Comparison of ENCODE assay signal across 24 cellular contexts in the genomic region with DNA sequence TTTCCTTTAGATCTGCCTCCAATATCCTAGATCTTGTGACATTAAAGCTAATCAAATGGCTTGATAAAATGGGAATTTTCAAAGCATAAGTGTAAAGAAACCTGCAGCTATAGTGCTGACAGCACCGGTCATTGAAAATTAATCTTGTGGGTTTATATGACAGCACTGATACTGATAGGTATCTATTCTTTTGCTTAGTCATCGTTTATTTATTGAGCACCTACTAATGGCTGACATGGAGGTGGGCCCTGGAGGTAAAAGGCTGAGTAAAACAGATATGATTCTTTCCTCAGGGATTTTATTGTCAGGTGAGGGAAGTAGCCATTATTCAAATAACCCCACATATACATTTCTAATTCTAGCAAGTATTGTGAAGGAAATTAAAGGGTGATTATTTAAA.
DNase-seq lines count a peak whose midpoint lies in the region; ATAC-seq, FAIRE-seq and TF ChIP-seq lines count a peak whose summit lies in the region.
"Had no signal": no experiment of that assay in that cellular context is flagged by ENCODE, and none has a peak within 500 bp of the region (broad histone marks: within the 10 kb centered on the region; RNA-seq: fewer than 3 reads in every experiment).

No MANE protein-coding gene starts in this region.

- DNase-seq in A549 (ENCODE audit: low read depth in 1 of 2, low spot score in 1 of 2) (no peak), IMR-90 (no peak), H1 (ENCODE audit: low read depth in 1 of 2, low spot score in 2 of 2) (no peak)
- DNase-seq: 8988T; BE2C; C1 segment of cervical spinal cord; CD4-positive, alpha-beta memory T cell; CD4-positive, CD25-positive, alpha-beta regulatory T cell; CD8-positive, alpha-beta memory T cell; COR-L47; DMS 273 treated with DMSO at 0.1 percent for 48 hours; DMS153; DMS53; DMS79; DND-41; EL; GDM1 had no signal

- H3K9me1 ChIP-seq in IMR-90 (ENCODE audit: insufficient read depth, low read length) = no peaks in the 10 kb centered on the region; the same call in 1 of the 2 replicates

- H2BK5ac ChIP-seq in IMR-90 (ENCODE audit: low read depth, low read length, poor library complexity, severe bottlenecking) (no peak overlapping the region), H1 (ENCODE audit: low read depth, low read length) (no peak overlapping the region)

- FAIRE-seq in A549 (lab: Jason Lieb, UNC) (no peak), H1 (lab: Jason Lieb, UNC) (no peak)
- FAIRE-seq: A204.1, GM12878, GM12892, GM18507 had no signal

- H2AFZ ChIP-seq in IMR-90 (replicated peaks; ENCODE audit: low read length, poor library complexity) (no peak overlapping the region), H1 (ENCODE audit: low read length) (no peak overlapping the region)

- H2BK120ac ChIP-seq in IMR-90 (ENCODE audit: low read depth, low read length) = no peak overlapping the region
- no peak overlapping the region for H2BK120ac ChIP-seq in H1 (replicated peaks; ENCODE audit: low read depth, low read length)

- H3K4me3 ChIP-seq in A549 (no peak overlapping the region), IMR-90 (ENCODE audit: insufficient read depth, low read depth, low read length) (no peak overlapping the region), H1 (ENCODE audit: extremely low read depth in 1 of 4, insufficient read depth in 2 of 4, low read depth in 3 of 4, low read length in 4 of 4) (no peak overlapping the region)
- H3K4me3 ChIP-seq: BLaER1, GM12878 had no signal

- no TSS peak for BruUV-seq in IMR-90 (replicated peaks; lab: Mats Ljungman, UMichigan)

- H3K9ac ChIP-seq in IMR-90 (ENCODE audit: low read depth, low read length) (no peak overlapping the region), H1 (replicated peaks in 1 of 4; ENCODE audit: extremely low read depth in 1 of 4, low read depth in 3 of 4, low read length in 3 of 4) (no peak overlapping the region)
- H3K9ac ChIP-seq: BLaER1 had no signal

- H4K8ac ChIP-seq in IMR-90 (ENCODE audit: low read depth in 2 of 2, low read length in 2 of 2) = no peak overlapping the region
- H4K8ac ChIP-seq in H1 (ENCODE audit: extremely low read depth, insufficient read depth, low read length) = no peak overlapping the region

- WGBS in A549 (ENCODE audit: missing lambda C conversion rate) = 46% methylated on average over 2 of the region's 2 CpGs
- WGBS in IMR-90 (ENCODE audit: extremely low coverage in 2 of 2, insufficient read length in 1 of 2), 2 experiments = no CpG with 5 or more reads among the region's 2 CpGs
- 89% methylated on average over 2 of the region's 2 CpGs; no CpG with 5 or more reads in 1 of the 2 experiments for WGBS in H1 (ENCODE audit: extremely low coverage in 1 of 2, insufficient coverage in 1 of 2, insufficient read length in 1 of 2, insufficient replicate concordance in 2 of 2, low coverage in 1 of 2, low lambda C conversion rate in 2 of 2, missing lambda C conversion rate in 1 of 2), 2 experiments

- H4K5ac ChIP-seq in IMR-90 (ENCODE audit: low read depth, low read length) (no peak overlapping the region), H1 (ENCODE audit: insufficient read length, low read depth, low read length) (no peak overlapping the region)

- H3K27ac ChIP-seq in A549 = no peak overlapping the region
- no peak overlapping the region for H3K27ac ChIP-seq in IMR-90 (ENCODE audit: insufficient read depth, low read length)
- H3K27ac ChIP-seq in H1 (ENCODE audit: low read depth, low read length) = no peak overlapping the region
- H3K27ac ChIP-seq: BLaER1 had no signal

- TF ChIP-seq POLR2A in A549 (IDR thresholded peaks at IDR 0.05; ENCODE audit: low read length) = no peak
- TF ChIP-seq POLR2A in IMR-90 (IDR thresholded peaks at IDR 0.05; ENCODE audit: low read depth, low read length) = no peak
- no peak for TF ChIP-seq POLR2A in H1 (IDR thresholded peaks at IDR 0.05; ENCODE audit: control extremely low read depth in 1 of 2, low read depth in 2 of 2, low read length in 2 of 2)

- TF ChIP-seq RAD21 in A549 (conservative IDR thresholded peaks at IDR 0.05 in 1 of 2, IDR thresholded peaks at IDR 0.05 in 1 of 2) = no peak
- no peak for TF ChIP-seq RAD21 in IMR-90 (IDR thresholded peaks at IDR 0.05; ENCODE audit: low read length)
- no peak for TF ChIP-seq RAD21 in H1 (IDR thresholded peaks at IDR 0.05 in 1 of 2, conservative IDR thresholded peaks at IDR 0.05 in 1 of 2; ENCODE audit: low read depth in 2 of 2, low read length in 2 of 2)

- H3K4ac ChIP-seq in IMR-90 (ENCODE audit: low read depth, low read length) (no peak overlapping the region), H1 (replicated peaks; ENCODE audit: insufficient read length, low read depth, low read length) (no peak overlapping the region)

- dilution Hi-C loops in IMR-90 (cut with HindIII; ENCODE audit: low sequenced_read_pairs, unreplicated experiment) = no loop called here

- TF ChIP-seq CTCF in A549 (IDR thresholded peaks at IDR 0.05) (no peak), IMR-90 (conservative IDR thresholded peaks at IDR 0.05; ENCODE audit: low read depth, low read length) (no peak), H1 (IDR thresholded peaks at IDR 0.05; ENCODE audit: control extremely low read depth in 1 of 3, insufficient read depth in 1 of 3, low read depth in 1 of 3, low read length in 3 of 3) (no peak)

- H4K91ac ChIP-seq in IMR-90 (ENCODE audit: insufficient read depth, low read depth, low read length) = no peak overlapping the region
- no peak overlapping the region for H4K91ac ChIP-seq in H1 (replicated peaks; ENCODE audit: insufficient read length, low read length)

- H2BK15ac ChIP-seq in IMR-90 (ENCODE audit: low read depth, low read length) (no peak overlapping the region), H1 (ENCODE audit: low read length) (no peak overlapping the region)

- H3K14ac ChIP-seq in IMR-90 (replicated peaks; ENCODE audit: low read depth, low read length) = no peak overlapping the region
- no peak overlapping the region for H3K14ac ChIP-seq in H1 (ENCODE audit: insufficient read length)

- no peak overlapping the region for H2AK9ac ChIP-seq in IMR-90 (replicated peaks; ENCODE audit: low read depth, low read length, poor library complexity)

- H3K9me3 ChIP-seq in A549 (peaks cover 2% of the 10 kb centered on the region; the same call in 1 of the 3 replicates), IMR-90 (ENCODE audit: control insufficient read depth, insufficient read depth, low read length) (no peaks in the 10 kb centered on the region), H1 (ENCODE audit: insufficient read depth in 2 of 2, low read depth in 1 of 2, low read length in 1 of 2) (no peaks in the 10 kb centered on the region)
- H3K9me3 ChIP-seq: BE2C, BLaER1 had no signal

- H3K79me2 ChIP-seq in H1 (ENCODE audit: control insufficient read depth in 1 of 2, insufficient read depth in 2 of 2, low read length in 2 of 2) = no peaks in the 10 kb centered on the region

- H2BK12ac ChIP-seq in H1 (ENCODE audit: low read depth, low read length) = no peak overlapping the region

- ATAC-seq in A549 (no peak), IMR-90 (ENCODE audit: low read depth) (no peak), HG02981 (IDR thresholded peaks at IDR 0.05; ENCODE audit: unreplicated experiment) (no peak), HG03521 (IDR thresholded peaks at IDR 0.05; ENCODE audit: unreplicated experiment) (no peak)
- ATAC-seq: GM12878 had no signal

- POLR2A ChIA-PET in A549 (lab: Yijun Ruan, JAX) = no interaction called here
- POLR2A ChIA-PET in IMR-90 (lab: Charles Lee; ENCODE audit: unreplicated experiment) = no interaction called here
- POLR2A ChIA-PET in H1 (lab: Charles Lee; ENCODE audit: partially characterized antibody) = no interaction called here

- no peaks in the 10 kb centered on the region for H3K23me2 ChIP-seq in H1 (ENCODE audit: low read depth, low read length)

- no peaks in the 10 kb centered on the region for H4K20me1 ChIP-seq in IMR-90 (ENCODE audit: insufficient read depth, low read length)
- no peaks in the 10 kb centered on the region for H4K20me1 ChIP-seq in H1 (replicated peaks in 1 of 2; ENCODE audit: control insufficient read depth in 1 of 2, insufficient read depth in 2 of 2, low read length in 2 of 2)
- H4K20me1 ChIP-seq: BLaER1 had no signal

- H3K56ac ChIP-seq in IMR-90 (ENCODE audit: extremely low read depth, insufficient read depth, low read length) = no peak overlapping the region
- no peak overlapping the region for H3K56ac ChIP-seq in H1 (replicated peaks; ENCODE audit: insufficient read length, low read depth, low read length)

- CTCF ChIA-PET in A549 (lab: Yijun Ruan, JAX) = no interaction called here
- CTCF ChIA-PET in IMR-90 (lab: Yijun Ruan, JAX) = no interaction called here
- CTCF ChIA-PET in H1 (lab: Charles Lee; ENCODE audit: partially characterized antibody) = interaction anchor here (1.1 to 1.6 kb wide), 2 partner anchors 15 to 68 kb away, joined by 3 to 4 read pairs; no protein-coding TSS in a partner anchor

- TF ChIP-seq EP300 in A549 (IDR thresholded peaks at IDR 0.05) (no peak), H1 (IDR thresholded peaks at IDR 0.05; ENCODE audit: borderline replicate concordance in 1 of 2, low read depth in 2 of 2, low read length in 2 of 2) (no peak)

- H3K18ac ChIP-seq in IMR-90 (ENCODE audit: low read depth, low read length) (no peak overlapping the region), H1 (ENCODE audit: extremely low read depth, low read length) (no peak overlapping the region)

- H3K36me3 ChIP-seq in IMR-90 (ENCODE audit: control insufficient read depth, insufficient read depth, low read length) (no peaks in the 10 kb centered on the region), H1 (ENCODE audit: control insufficient read depth in 2 of 4, insufficient read depth in 4 of 4, low read length in 3 of 4) (no peaks in the 10 kb centered on the region)
- H3K36me3 ChIP-seq: BE2C, BLaER1 had no signal

- H2AK5ac ChIP-seq in IMR-90 (ENCODE audit: low read depth, low read length) (no peak overlapping the region), H1 (ENCODE audit: low read depth, low read length) (no peak overlapping the region)

- H3K4me1 ChIP-seq in A549 = no peaks in the 10 kb centered on the region
- peaks cover 3% of the 10 kb centered on the region; the same call in 1 of the 2 replicates for H3K4me1 ChIP-seq in IMR-90 (ENCODE audit: control insufficient read depth, insufficient read depth, low read length)
- H3K4me1 ChIP-seq in H1 (replicated peaks in 1 of 4; ENCODE audit: control insufficient read depth in 3 of 4, insufficient read depth in 4 of 4, low read length in 3 of 4) = peaks cover 0 to 3% (median 1%) of the 10 kb centered on the region in 4 experiments; a peak in 1 of 7 replicates
- H3K4me1 ChIP-seq: BE2C had no signal

- in situ Hi-C loops in IMR-90 (cut with MboI; ENCODE audit: low sequenced_read_pairs) = no loop called here

- no peak overlapping the region for H3K23ac ChIP-seq in IMR-90 (ENCODE audit: low read depth, low read length)
- no peak overlapping the region for H3K23ac ChIP-seq in H1 (ENCODE audit: insufficient read length)

- H3K27me3 ChIP-seq in IMR-90 (ENCODE audit: control insufficient read depth, insufficient read depth, low read length) (no peaks in the 10 kb centered on the region), H1 (replicated peaks in 1 of 4; ENCODE audit: control insufficient read depth in 3 of 4, extremely low read depth in 1 of 4, insufficient read depth in 3 of 4, low read length in 3 of 4) (no peaks in the 10 kb centered on the region)
- H3K27me3 ChIP-seq: BE2C, BLaER1 had no signal

- no peak overlapping the region for H2BK20ac ChIP-seq in IMR-90 (ENCODE audit: low read depth, low read length)
- no peak overlapping the region for H2BK20ac ChIP-seq in H1 (ENCODE audit: low read length)

- H3K79me1 ChIP-seq in IMR-90 (ENCODE audit: low read depth in 1 of 2, low read length in 2 of 2) (no peaks in the 10 kb centered on the region), H1 (ENCODE audit: low read depth, low read length) (no peaks in the 10 kb centered on the region)

- intact Hi-C loops in IMR-90 (cut with micrococcal nuclease) = no loop called here

- H3K4me2 ChIP-seq in A549 (no peak overlapping the region), IMR-90 (ENCODE audit: low read depth, low read length) (no peak overlapping the region), H1 (ENCODE audit: insufficient read depth in 1 of 2, low read depth in 2 of 2, low read length in 2 of 2) (no peak overlapping the region)
- H3K4me2 ChIP-seq: BLaER1 had no signal

Comparison
In these comparisons a context has a peak if more than half of its experiments do, and no peak if none do; other contexts are left out.
1. Of the 18 proteins assayed by ChIP-seq in both H1 and A549: peak only in H1: none; only in A549: none; in both: MAFK; in neither: 17.